ENCODE assay signal across 2 cellular contexts in the genomic region with DNA sequence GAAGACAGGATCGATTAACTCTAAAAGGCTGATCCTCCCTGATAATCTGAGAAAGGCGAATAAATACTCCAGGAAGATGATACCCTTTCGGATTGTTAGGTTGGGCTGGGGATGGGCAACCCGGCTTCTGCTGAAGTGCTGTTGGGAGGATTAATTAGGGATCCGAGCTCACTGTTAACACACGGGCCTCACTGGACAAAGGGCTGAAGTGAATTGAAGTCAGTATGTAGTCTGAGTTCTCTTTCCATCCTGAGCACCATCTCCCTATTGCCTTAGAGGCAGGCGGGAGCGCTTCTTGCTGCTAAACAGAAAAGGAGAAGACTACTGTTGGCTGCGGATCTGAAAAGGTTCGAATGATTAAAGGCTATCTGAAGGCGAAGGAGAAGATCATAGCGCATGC.
TF ChIP-seq lines count a peak whose summit lies in the region.

No MANE protein-coding gene starts in this region.

TF ChIP-seq in endothelial cell of umbilical vein, 7 proteins besides CTCF, POLR2A, EP300 and RAD21:
- TF ChIP-seq GATA2 (IDR thresholded peaks at IDR 0.05; ENCODE audit: insufficient read depth, insufficient read length, low read depth, low read length) (no peak), POLR2AphosphoS5 (IDR thresholded peaks at IDR 0.05; ENCODE audit: insufficient read depth, low read depth, low read length) (no peak), MAX (IDR thresholded peaks at IDR 0.05; ENCODE audit: insufficient read depth, insufficient read length) (no peak), EZH2 (IDR thresholded peaks at IDR 0.05; ENCODE audit: borderline replicate concordance, low read depth, low read length, severe bottlenecking) (no peak), JUN (IDR thresholded peaks at IDR 0.05; ENCODE audit: borderline replicate concordance, insufficient read depth, insufficient read length, low read depth) (no peak), FOS (IDR thresholded peaks at IDR 0.05; ENCODE audit: borderline replicate concordance, insufficient read depth, low read length) (no peak), MYC (IDR thresholded peaks at IDR 0.05; ENCODE audit: low read depth, low read length) (no peak)

TF ChIP-seq in HEK293T, 16 proteins besides CTCF, POLR2A, EP300 and RAD21:
- TF ChIP-seq LEF1 (IDR thresholded peaks at IDR 0.05; ENCODE audit: borderline replicate concordance) (no peak), FOXM1 (IDR thresholded peaks at IDR 0.05; ENCODE audit: borderline replicate concordance) (no peak), CTBP1 (IDR thresholded peaks at IDR 0.05; ENCODE audit: borderline replicate concordance) (no peak), TARDBP (IDR thresholded peaks at IDR 0.05) (no peak), PKNOX1 (IDR thresholded peaks at IDR 0.05) (no peak), HDGF (IDR thresholded peaks at IDR 0.05; ENCODE audit: borderline replicate concordance) (no peak), L3MBTL2 (conservative IDR thresholded peaks at IDR 0.05) (no peak), BHLHE40 (IDR thresholded peaks at IDR 0.05; ENCODE audit: borderline replicate concordance) (no peak)
